Comparison of ENCODE assay signal across 8 cellular contexts in the genomic region with DNA sequence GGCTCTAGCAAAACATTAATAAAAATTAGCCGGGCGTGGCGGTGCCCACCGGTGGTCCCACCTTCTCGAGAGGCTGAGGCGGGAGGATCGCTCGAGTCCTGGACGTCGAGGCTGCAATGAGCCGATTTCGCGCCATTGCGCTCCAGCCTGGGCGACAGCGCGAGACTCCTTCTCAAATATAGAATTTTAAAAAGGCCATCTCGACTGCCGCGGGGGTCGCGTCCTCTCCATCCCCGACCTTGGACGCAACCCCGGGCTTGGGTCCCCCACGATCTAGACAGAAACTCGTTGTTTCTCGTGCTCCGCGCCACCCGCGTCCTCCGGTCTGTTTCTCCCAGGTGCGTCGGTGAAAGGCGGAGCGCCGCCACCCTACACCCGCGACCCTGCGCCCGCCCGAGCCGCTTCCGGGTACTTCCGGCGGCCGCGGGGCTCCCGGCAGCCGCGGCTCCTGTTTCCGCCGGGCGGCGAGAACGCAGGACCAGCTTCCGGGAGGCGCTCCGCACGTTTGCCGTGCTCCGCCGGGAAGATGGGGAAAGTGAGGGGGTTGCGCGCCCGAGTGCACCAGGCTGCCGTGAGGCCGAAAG. TPM values are rescaled to one million over a fixed set of nuclear protein-coding genes. Genes with fewer than 3 reads are reported as not detected.
DNase-seq lines count a peak whose midpoint lies in the region; ATAC-seq, FAIRE-seq and TF ChIP-seq lines count a peak whose summit lies in the region.

A gene with protein sequence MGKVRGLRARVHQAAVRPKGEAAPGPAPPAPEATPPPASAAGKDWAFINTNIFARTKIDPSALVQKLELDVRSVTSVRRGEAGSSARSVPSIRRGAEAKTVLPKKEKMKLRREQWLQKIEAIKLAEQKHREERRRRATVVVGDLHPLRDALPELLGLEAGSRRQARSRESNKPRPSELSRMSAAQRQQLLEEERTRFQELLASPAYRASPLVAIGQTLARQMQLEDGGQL (plus strand): TSS at position 498 of the 584 bp plus-strand sequence. CDS start 29 bp downstream, at position 527.

- TF ChIP-seq CTCF in D721Med (IDR thresholded peaks at IDR 0.05; ENCODE audit: insufficient read depth, missing control alignments) (no peak), KMS-11 (conservative IDR thresholded peaks at IDR 0.05; ENCODE audit: low read depth, low read length) (no peak), fibroblast of villous mesenchyme (IDR thresholded peaks at IDR 0.05; ENCODE audit: insufficient read depth, low read depth, low read length) (no peak), neural crest cell (conservative IDR thresholded peaks at IDR 0.05) (no peak), stomach (IDR thresholded peaks at IDR 0.05) (peak in 1 of 7 experiments; percentile 14)

- no peak for TF ChIP-seq EP300 in stomach (IDR thresholded peaks at IDR 0.05)

- H3K4me3 Mint-ChIP-seq in neural crest cell, result peak within 1 kb of the TSS; percentile 91

- H3K36me3 ChIP-seq in KMS-11 (ENCODE audit: insufficient read depth) (no peaks in the 10 kb centered on the region), stomach (peaks cover 0 to 15% (median 12%) of the 10 kb centered on the region in 4 donors)

- peak within 1 kb of the TSS; percentile 78 for H3K4me2 ChIP-seq in KMS-11

- 1 to 4% (median 2%) methylated on average over 50 to 69 of the region's 69 CpGs for WGBS in stomach, 5 donors

- DNase-seq in D721Med (ENCODE audit: insufficient read length, low spot score), result peak; percentile 86
- peak; percentile 32 for DNase-seq in SHP77 treated with DMSO at 0.1 percent for 48 hours (lab: John Stamatoyannopoulos, UW)
- DNase-seq in activated effector memory CD4-positive, alpha-beta T cell treated with anti-CD3 and anti-CD28 coated beads, Interleukin-2, amount 50 U/mL, for 16 hours, result peak; percentile 93
- DNase-seq in fibroblast of villous mesenchyme (ENCODE audit: low read depth), result peak; percentile 78
- peak; percentile 76 for DNase-seq in neural crest cell (ENCODE audit: low read depth, low spot score)
- DNase-seq in stomach, result peak; percentile 83

- H3K9me3 ChIP-seq in stomach, result no peaks in the 10 kb centered on the region

- FAIRE-seq in D721Med (lab: Jason Lieb, UNC), result no peak

- H2AFZ ChIP-seq in KMS-11 (ENCODE audit: low read depth), result peak within 1 kb of the TSS; percentile 87

- H3K79me2 ChIP-seq in KMS-11 (ENCODE audit: insufficient read depth, low read depth), result peaks cover 46% of the 10 kb centered on the region

- peaks cover 6% of the 10 kb centered on the region; the same call in 1 of the 2 replicates for H3K27me3 ChIP-seq in KMS-11 (ENCODE audit: insufficient read depth, low read depth)
- H3K27me3 ChIP-seq in stomach, result peaks cover 0 to 11% (median 0%) of the 10 kb centered on the region in 3 donors

- H3K27ac ChIP-seq in KMS-11, result peak within 1 kb of the TSS; percentile 34; the same call in 1 of the 2 replicates
- H3K27ac ChIP-seq in stomach, result peak within 1 kb of the TSS; percentile 48 to 87 (median 70)

- H3K4me1 Mint-ChIP-seq in neural crest cell, result peaks cover 26% of the 10 kb centered on the region

- H3K9me3 Mint-ChIP-seq in neural crest cell, result no peaks in the 10 kb centered on the region

- peak in 1 of 4 donors; percentile 39 for TF ChIP-seq POLR2A in stomach (IDR thresholded peaks at IDR 0.05)

- peaks cover 12% of the 10 kb centered on the region; the same call in 1 of the 2 replicates for H4K20me1 ChIP-seq in KMS-11 (ENCODE audit: insufficient read depth)

- ATAC-seq in GM21529 (IDR thresholded peaks at IDR 0.05; ENCODE audit: unreplicated experiment), result peak; percentile 77

- H3K27ac Mint-ChIP-seq in neural crest cell (ENCODE audit: unreplicated experiment), result peak within 1 kb of the TSS; percentile 87

- intact Hi-C loops in stomach (cut with DNase I; ENCODE audit: low total_unique reads), result no loop called here

- peak within 1 kb of the TSS; percentile 76 for H3K9ac ChIP-seq in KMS-11

- H3K4me3 ChIP-seq in KMS-11 (IDR thresholded peaks at IDR 0.05; ENCODE audit: insufficient read depth, low read depth, low read length) (peak within 1 kb of the TSS; percentile 17), fibroblast of villous mesenchyme (ENCODE audit: low read depth, low read length) (peak within 1 kb of the TSS; percentile 91), stomach (peak within 1 kb of the TSS; percentile 95 to 100 (median 98))

- H3K36me3 Mint-ChIP-seq in neural crest cell (ENCODE audit: low read depth), result no peaks in the 10 kb centered on the region

- H3K4me1 ChIP-seq in KMS-11 (ENCODE audit: low read depth, poor library complexity, severe bottlenecking) (peaks cover 23% of the 10 kb centered on the region), stomach (peaks cover 26 to 38% (median 33%) of the 10 kb centered on the region in 4 donors)

- peaks cover 7% of the 10 kb centered on the region for H3K27me3 Mint-ChIP-seq in neural crest cell (ENCODE audit: low read depth)

RNA-seq across cellular contexts. Expression of the gene that starts here (rescaled TPM):
- 12.1 and 16.4 TPM in 2 replicates for total RNA-seq in fibroblast of villous mesenchyme
- 40.5 and 42.3 TPM in 2 replicates for total RNA-seq in neural crest cell
- total RNA-seq in stomach, result 10 to 100 TPM in 3 of 5 donors, 1 to 10 TPM in 2; 5.4 to 83.4 (median 13.4) TPM
- 10 to 100 TPM; 19.9 to 37.0 (median 24.4) TPM for polyA plus RNA-seq in stomach

Comparison
In these comparisons a context has a peak if more than half of its experiments do, and no peak if none do; other contexts are left out.
1. Peak in every context shown above with its lines: DNase-seq, ATAC-seq, H3K4me3 ChIP-seq and H3K27ac ChIP-seq.
2. DNase-seq: peak in every context shown above with its lines; median percentile 93 in activated effector memory CD4-positive, alpha-beta T cell treated with anti-CD3 and anti-CD28 coated beads, Interleukin-2, amount 50 U/mL, for 16 hours; 86 in D721Med; 83 in stomach; 78 in fibroblast of villous mesenchyme; 76 in neural crest cell; 32 in SHP77 treated with DMSO at 0.1 percent for 48 hours.
3. H3K4me3 ChIP-seq: peak in every context shown above with its lines; median percentile 98 in stomach; 91 in fibroblast of villous mesenchyme; 17 in KMS-11.